In genomic region chr6:73504160-73504559, GRCh38 we compare ENCODE assay signal across 19 cellular contexts. TPM values are rescaled to one million over a fixed set of nuclear protein-coding genes. Genes with fewer than 3 reads are reported as not detected.
DNase-seq lines count a peak whose midpoint lies in the region; ATAC-seq, FAIRE-seq and TF ChIP-seq lines count a peak whose summit lies in the region.
"Had no signal": no experiment of that assay in that cellular context is flagged by ENCODE, and none has a peak within 500 bp of the region (broad histone marks: within the 10 kb centered on the region; RNA-seq: fewer than 3 reads in every experiment).

No MANE protein-coding gene starts in this region.

- no peak overlapping the region for H3K27ac ChIP-seq in CD4-positive, alpha-beta T cell (ENCODE audit: low read depth, low read length)
- no peak overlapping the region for H3K27ac ChIP-seq in K562 (ENCODE audit: extremely low read depth, low read depth, low read length)
- H3K27ac ChIP-seq: BLaER1 treated with 17β-estradiol and CSF1 and Interleukin-3, amounts not matched to agents 10 nM and 100 nM had no signal

- no peaks in the 10 kb centered on the region for H3K4me1 ChIP-seq in K562 (replicated peaks in 1 of 2; ENCODE audit: control insufficient read depth in 2 of 2, insufficient read depth in 2 of 2, low read length in 2 of 2)
- H3K4me1 ChIP-seq: Caco-2 had no signal

- peaks cover 9% of the 10 kb centered on the region for H3K4me1 Mint-ChIP-seq in activated CD8-positive, alpha-beta T cell treated with anti-CD3 and anti-CD28 coated beads, Interleukin-2, amount 10 ng/mL, durations not matched to agents 7 days and 5 days (ENCODE audit: low read depth)
- H3K4me1 Mint-ChIP-seq in activated CD8-positive, alpha-beta T cell treated with anti-CD3 and anti-CD28 coated beads for 36 hours (ENCODE audit: low read depth) = no peaks in the 10 kb centered on the region
- no peaks in the 10 kb centered on the region for H3K4me1 Mint-ChIP-seq in CD4-positive, alpha-beta T cell (ENCODE audit: low read depth)
- H3K4me1 Mint-ChIP-seq in natural killer cell = peaks cover 7 to 8% of the 10 kb centered on the region in 2 donors

- DNase-seq in activated CD8-positive, alpha-beta T cell treated with anti-CD3 and anti-CD28 coated beads, Interleukin-2, amount 10 ng/mL, durations not matched to agents 7 days and 5 days = no peak
- DNase-seq in activated CD8-positive, alpha-beta T cell treated with anti-CD3 and anti-CD28 coated beads for 36 hours = no peak
- no peak for DNase-seq in CD4-positive, alpha-beta T cell
- no peak for DNase-seq in K562 (ENCODE audit: extremely low read depth in 1 of 4, low spot score in 3 of 4)
- no peak for DNase-seq in natural killer cell
- no peak for DNase-seq in NCI-H1105 (lab: John Stamatoyannopoulos, UW)
- DNase-seq in NCI-H2029 treated with DMSO at 0.1 percent for 48 hours (lab: John Stamatoyannopoulos, UW) = no peak
- DNase-seq: 8988T; Caco-2; EL; NCI-H187 treated with DMSO at 0.1 percent for 48 hours; NCI-H2171; NCI-H446 treated with DMSO at 0.1 percent for 48 hours; NK-92 treated with Interleukin-12 subunit alpha and Interleukin-12 subunit beta, amount 100 ng/mL, for 24 hours; SHP77 treated with DMSO at 0.1 percent for 48 hours had no signal

- H3K9ac ChIP-seq in K562 (ENCODE audit: insufficient read depth in 1 of 2, low read depth in 2 of 2, low read length in 2 of 2) = no peak overlapping the region

- H3K9me3 Mint-ChIP-seq in activated CD8-positive, alpha-beta T cell treated with anti-CD3 and anti-CD28 coated beads, Interleukin-2, amount 10 ng/mL, durations not matched to agents 7 days and 5 days (ENCODE audit: insufficient read depth) = no peaks in the 10 kb centered on the region
- H3K9me3 Mint-ChIP-seq in activated CD8-positive, alpha-beta T cell treated with anti-CD3 and anti-CD28 coated beads for 36 hours = no peaks in the 10 kb centered on the region
- no peaks in the 10 kb centered on the region for H3K9me3 Mint-ChIP-seq in CD4-positive, alpha-beta T cell
- no peaks in the 10 kb centered on the region for H3K9me3 Mint-ChIP-seq in natural killer cell

- no peaks in the 10 kb centered on the region for H3K27me3 ChIP-seq in CD4-positive, alpha-beta T cell (ENCODE audit: control insufficient read depth, insufficient read depth, low read length)
- no peaks in the 10 kb centered on the region for H3K27me3 ChIP-seq in K562 (ENCODE audit: control insufficient read depth in 2 of 2, insufficient read depth in 2 of 2, low read length in 2 of 2)
- H3K27me3 ChIP-seq: BLaER1 treated with 17β-estradiol and CSF1 and Interleukin-3, amounts not matched to agents 10 nM and 100 nM had no signal

- FAIRE-seq in K562 (lab: Jason Lieb, UNC) = no peak

- H3K36me3 Mint-ChIP-seq in activated CD8-positive, alpha-beta T cell treated with anti-CD3 and anti-CD28 coated beads, Interleukin-2, amount 10 ng/mL, durations not matched to agents 7 days and 5 days (ENCODE audit: low read depth) = peaks cover 28% of the 10 kb centered on the region
- peaks cover 24% of the 10 kb centered on the region for H3K36me3 Mint-ChIP-seq in activated CD8-positive, alpha-beta T cell treated with anti-CD3 and anti-CD28 coated beads for 36 hours (ENCODE audit: low read depth)
- H3K36me3 Mint-ChIP-seq in CD4-positive, alpha-beta T cell (ENCODE audit: low read depth) = peaks cover 47% of the 10 kb centered on the region
- no peaks in the 10 kb centered on the region for H3K36me3 Mint-ChIP-seq in natural killer cell

- H3K4me3 Mint-ChIP-seq in activated CD8-positive, alpha-beta T cell treated with anti-CD3 and anti-CD28 coated beads, Interleukin-2, amount 10 ng/mL, durations not matched to agents 7 days and 5 days = no peak overlapping the region
- no peak overlapping the region for H3K4me3 Mint-ChIP-seq in activated CD8-positive, alpha-beta T cell treated with anti-CD3 and anti-CD28 coated beads for 36 hours
- no peak overlapping the region for H3K4me3 Mint-ChIP-seq in CD4-positive, alpha-beta T cell
- no peak overlapping the region for H3K4me3 Mint-ChIP-seq in natural killer cell

- H3K79me2 ChIP-seq in K562 (ENCODE audit: control insufficient read depth, insufficient read depth, low read length) = no peaks in the 10 kb centered on the region

- no peak overlapping the region for H3K4me2 ChIP-seq in K562 (ENCODE audit: insufficient read depth, low read length)
- H3K4me2 ChIP-seq: BLaER1 treated with 17β-estradiol and CSF1 and Interleukin-3, amounts not matched to agents 10 nM and 100 nM had no signal

- ATAC-seq in activated CD8-positive, alpha-beta T cell treated with anti-CD3 and anti-CD28 coated beads, Interleukin-2, amount 10 ng/mL, durations not matched to agents 7 days and 5 days = no peak
- no peak for ATAC-seq in activated CD8-positive, alpha-beta T cell treated with anti-CD3 and anti-CD28 coated beads for 36 hours
- ATAC-seq in CD4-positive, alpha-beta T cell (ENCODE audit: poor library complexity) = no peak
- no peak for ATAC-seq in K562
- ATAC-seq in natural killer cell = no peak
- no peak for ATAC-seq in GM18861 (IDR thresholded peaks at IDR 0.05; ENCODE audit: unreplicated experiment)
- ATAC-seq: SK-N-SH treated with all-trans-retinoic acid at 6 μM for 48 hours had no signal

- no peak for TF ChIP-seq EP300 in K562 (IDR thresholded peaks at IDR 0.05; ENCODE audit: low read length)

- no peaks in the 10 kb centered on the region for H3K27me3 Mint-ChIP-seq in activated CD8-positive, alpha-beta T cell treated with anti-CD3 and anti-CD28 coated beads, Interleukin-2, amount 10 ng/mL, durations not matched to agents 7 days and 5 days (ENCODE audit: low read depth)
- no peaks in the 10 kb centered on the region for H3K27me3 Mint-ChIP-seq in activated CD8-positive, alpha-beta T cell treated with anti-CD3 and anti-CD28 coated beads for 36 hours
- no peaks in the 10 kb centered on the region for H3K27me3 Mint-ChIP-seq in CD4-positive, alpha-beta T cell
- no peaks in the 10 kb centered on the region for H3K27me3 Mint-ChIP-seq in natural killer cell (ENCODE audit: low read depth in 2 of 2)

- POLR2A ChIA-PET in activated CD8-positive, alpha-beta T cell treated with anti-CD3 and anti-CD28 coated beads, Interleukin-2, amount 10 ng/mL, durations not matched to agents 7 days and 5 days (lab: Charles Lee) = interaction anchor here (1.5 to 2.2 kb wide), 2 partner anchors 9 to 13 kb away, joined by 5 to 8 read pairs; no protein-coding TSS in a partner anchor
- POLR2A ChIA-PET in activated CD8-positive, alpha-beta T cell treated with anti-CD3 and anti-CD28 coated beads for 36 hours (lab: Charles Lee) = interaction anchor here (1.1 to 15.1 kb wide), 3 partner anchors 8 to 42 kb away, joined by 4 to 194 read pairs (median 6); partner anchors contain the start of gene EEF1A1
- POLR2A ChIA-PET in CD4-positive, alpha-beta T cell (lab: Charles Lee) = interaction anchor here (0.8 to 1.2 kb wide), 2 partner anchors 13 to 149 kb away, joined by 3 read pairs; no protein-coding TSS in a partner anchor
- POLR2A ChIA-PET in K562 (lab: Yijun Ruan, JAX) = interaction anchor here (1.0 to 2.8 kb wide), 4 partner anchors 10 to 18 kb away, joined by 3 to 26 read pairs (median 3); partner anchors contain the start of gene EEF1A1

- TF ChIP-seq CTCF in activated CD8-positive, alpha-beta T cell treated with anti-CD3 and anti-CD28 coated beads for 36 hours (IDR thresholded peaks at IDR 0.05) = no peak
- TF ChIP-seq CTCF in CD4-positive, alpha-beta T cell (IDR thresholded peaks at IDR 0.05) = no peak
- TF ChIP-seq CTCF in K562 (IDR thresholded peaks at IDR 0.05 in 2 of 3, conservative IDR thresholded peaks at IDR 0.05 in 1 of 3; ENCODE audit: insufficient read depth in 2 of 3, low read depth in 1 of 3, low read length in 3 of 3) (no peak), natural killer cell (IDR thresholded peaks at IDR 0.05) (no peak)

- 84% methylated on average over 2 of the region's 2 CpGs for WGBS in K562 (ENCODE audit: insufficient coverage, low coverage, missing lambda C conversion rate)

- no peak for TF ChIP-seq POLR2A in K562 (conservative IDR thresholded peaks at IDR 0.05)

- in situ Hi-C loops in K562 (cut with MboI) = no loop called here

- no peaks in the 10 kb centered on the region for H3K9me1 ChIP-seq in K562 (ENCODE audit: control insufficient read depth, insufficient read depth, low read length)

- H4K20me1 ChIP-seq in K562 (replicated peaks; ENCODE audit: control insufficient read depth, insufficient read depth, low read length) = no peaks in the 10 kb centered on the region

- H2AFZ ChIP-seq in K562 (ENCODE audit: low read depth, low read length) = no peak overlapping the region

- H3K36me3 ChIP-seq in K562 (ENCODE audit: control insufficient read depth, insufficient read depth, low read length) = peaks cover 32% of the 10 kb centered on the region; the same call in 2 of the 3 replicates

- H3K9me3 ChIP-seq in CD4-positive, alpha-beta T cell (ENCODE audit: control insufficient read depth, low read length) = no peaks in the 10 kb centered on the region
- no peaks in the 10 kb centered on the region for H3K9me3 ChIP-seq in K562 (replicated peaks; ENCODE audit: control insufficient read depth, insufficient read depth, low read depth, low read length)

- intact Hi-C loops in activated CD8-positive, alpha-beta T cell treated with anti-CD3 and anti-CD28 coated beads for 36 hours (cut with micrococcal nuclease) = no loop called here
- intact Hi-C loops in CD4-positive, alpha-beta T cell (cut with DNase I, micrococcal nuclease) = loop anchor here in 1 of 2 experiments (5.0 kb wide), 1 partner anchor 37 kb away; no protein-coding TSS in a partner anchor
- intact Hi-C loops in K562 (cut with micrococcal nuclease) (no loop called here), natural killer cell (cut with micrococcal nuclease) (no loop called here)

- TF ChIP-seq RAD21 in K562 (CRISPR knock-in tag; conservative IDR thresholded peaks at IDR 0.05 in 1 of 2, IDR thresholded peaks at IDR 0.05 in 1 of 2) = no peak

- H3K27ac Mint-ChIP-seq in activated CD8-positive, alpha-beta T cell treated with anti-CD3 and anti-CD28 coated beads, Interleukin-2, amount 10 ng/mL, durations not matched to agents 7 days and 5 days = peak overlapping the region; percentile 34
- H3K27ac Mint-ChIP-seq in activated CD8-positive, alpha-beta T cell treated with anti-CD3 and anti-CD28 coated beads for 36 hours = no peak overlapping the region
- H3K27ac Mint-ChIP-seq in CD4-positive, alpha-beta T cell = peak overlapping the region; percentile 42
- H3K27ac Mint-ChIP-seq in natural killer cell = peak overlapping the region; percentile 13 to 57

- H3K4me3 ChIP-seq in K562 = no peak overlapping the region
- H3K4me3 ChIP-seq: BLaER1 treated with 17β-estradiol and CSF1 and Interleukin-3, amounts not matched to agents 10 nM and 100 nM had no signal

- CTCF ChIA-PET in activated CD8-positive, alpha-beta T cell treated with anti-CD3 and anti-CD28 coated beads, Interleukin-2, amount 10 ng/mL, durations not matched to agents 7 days and 5 days (lab: Charles Lee) = interaction anchor here (1.0 to 1.6 kb wide), 2 partner anchors 11 to 148 kb away, joined by 3 to 6 read pairs; no protein-coding TSS in a partner anchor
- CTCF ChIA-PET in activated CD8-positive, alpha-beta T cell treated with anti-CD3 and anti-CD28 coated beads for 36 hours (lab: Charles Lee) = interaction anchor here (1.0 kb wide), 1 partner anchor 8 kb away, joined by 3 read pairs; no protein-coding TSS in a partner anchor
- CTCF ChIA-PET in CD4-positive, alpha-beta T cell (lab: Charles Lee) = no interaction called here
- CTCF ChIA-PET in K562 (lab: Yijun Ruan, JAX; ENCODE audit: low intra/inter-chr PET ratio) = no interaction called here

- BruUV-seq in K562 (replicated peaks; lab: Mats Ljungman, UMichigan) = no TSS peak

RNA-seq across cellular contexts. Expression of gene EEF1A1, which starts 16.7 kb away (rescaled TPM):
- total RNA-seq in activated CD8-positive, alpha-beta T cell treated with anti-CD3 and anti-CD28 coated beads, Interleukin-2, amount 10 ng/mL, durations not matched to agents 7 days and 5 days = 1,000 to 10,000 TPM; 7,075 to 7,486 TPM
- total RNA-seq in activated CD8-positive, alpha-beta T cell treated with anti-CD3 and anti-CD28 coated beads for 36 hours = over 10,000 TPM; 15,479 to 15,634 TPM
- total RNA-seq in CD4-positive, alpha-beta T cell = over 10,000 TPM; 15,669 to 16,465 TPM
- total RNA-seq in K562 (2011; cell fraction: chromatin; rRNA removed; ENCODE audit: low replicate concordance) = 1,932 and 2,326 TPM in 2 replicates
- 1,765 and 1,966 TPM in 2 replicates for total RNA-seq in K562 (2011; cell fraction: nucleolus; rRNA removed)
- 2,955 and 4,950 TPM in 2 replicates for total RNA-seq in K562 (2011; cell fraction: nucleoplasm; rRNA removed)
- total RNA-seq in K562 (2014; rRNA removed) (8,400 and 9,577 TPM in 2 replicates), K562 (2014; rRNA removed; fragmentation: Illumina TruSeq; extraction: Trizol) (12,995 and 14,391 TPM in 2 replicates), K562 (2015; rRNA removed; fragmentation: Illumina TruSeq; extraction: Trizol) (12,931 and 13,052 TPM in 2 replicates), K562 (2021) (11,082 and 11,449 TPM in 2 replicates), natural killer cell (1,000 to 10,000 TPM; 6,475 to 7,348 (median 7,348) TPM)
- polyA plus RNA-seq in K562 (2011; rRNA removed) (17,323 and 19,925 TPM in 2 replicates), K562 (2014; fragmentation: Illumina TruSeq; extraction: Trizol) (11,237 and 11,368 TPM in 2 replicates), K562 (2014; fragmentation: Nextera tagmentation; extraction: Ambion mirVana) (1,000 to 10,000 TPM; 6,453 to 7,909 TPM), K562 (2014; rRNA removed) (9,792 and 9,810 TPM in 2 replicates)
- 8,489 and 17,996 TPM in 2 replicates for polyA plus RNA-seq in K562 (2011; cell fraction: cytosol; rRNA removed)
- 2,973 and 6,796 TPM in 2 replicates for polyA plus RNA-seq in K562 (2011; cell fraction: nucleus; rRNA removed)
- 12,775 and 16,724 TPM in 2 replicates for polyA plus RNA-seq in K562 (2012)
- 13,120 and 13,707 TPM in 2 replicates for polyA minus RNA-seq in K562 (2011; rRNA and poly(A)+ RNA removed)
- polyA minus RNA-seq in K562 (2011; cell fraction: cytosol; rRNA and poly(A)+ RNA removed) = 5,589 and 5,926 TPM in 2 replicates
- 792 and 2,209 TPM in 2 replicates for polyA minus RNA-seq in K562 (2011; cell fraction: nucleus; rRNA and poly(A)+ RNA removed)

RNA-seq across cellular contexts. Expression of gene MTO1, which starts 42.6 kb away (rescaled TPM):
- total RNA-seq in activated CD8-positive, alpha-beta T cell treated with anti-CD3 and anti-CD28 coated beads, Interleukin-2, amount 10 ng/mL, durations not matched to agents 7 days and 5 days = 10 to 100 TPM; 51.7 to 54.3 TPM
- total RNA-seq in activated CD8-positive, alpha-beta T cell treated with anti-CD3 and anti-CD28 coated beads for 36 hours = 10 to 100 TPM; 42.1 to 43.2 TPM
- total RNA-seq in CD4-positive, alpha-beta T cell = 10 to 100 TPM; 47.9 to 48.0 TPM
- 88.8 and 98.3 TPM in 2 replicates for total RNA-seq in K562 (2011; cell fraction: chromatin; rRNA removed; ENCODE audit: low replicate concordance)
- total RNA-seq in K562 (2011; cell fraction: nucleolus; rRNA removed) = 52.0 and 54.5 TPM in 2 replicates
- total RNA-seq in K562 (2011; cell fraction: nucleoplasm; rRNA removed) = 62.1 and 66.7 TPM in 2 replicates
- 49.5 and 49.8 TPM in 2 replicates for total RNA-seq in K562 (2014; rRNA removed)
- 62.3 and 67.2 TPM in 2 replicates for total RNA-seq in K562 (2014; rRNA removed; fragmentation: Illumina TruSeq; extraction: Trizol)
- total RNA-seq in K562 (2015; rRNA removed; fragmentation: Illumina TruSeq; extraction: Trizol) = 55.2 and 60.1 TPM in 2 replicates
- total RNA-seq in K562 (2021) = 42.3 and 53.7 TPM in 2 replicates
- 50.0 and 50.6 TPM in 2 replicates for polyA plus RNA-seq in K562 (2011; rRNA removed)
- 30.6 and 33.3 TPM in 2 replicates for polyA plus RNA-seq in K562 (2011; cell fraction: cytosol; rRNA removed)
- 118 and 132 TPM in 2 replicates for polyA plus RNA-seq in K562 (2011; cell fraction: nucleus; rRNA removed)
- polyA plus RNA-seq in K562 (2012) = 28.5 and 60.9 TPM in 2 replicates
- 48.6 and 49.3 TPM in 2 replicates for polyA plus RNA-seq in K562 (2014; fragmentation: Illumina TruSeq; extraction: Trizol)
- polyA plus RNA-seq in K562 (2014; fragmentation: Nextera tagmentation; extraction: Ambion mirVana) = 10 to 100 TPM; 33.4 to 55.1 TPM
- 38.3 and 48.3 TPM in 2 replicates for polyA plus RNA-seq in K562 (2014; rRNA removed)
- polyA minus RNA-seq in K562 (2011; rRNA and poly(A)+ RNA removed) = 71.5 and 81.2 TPM in 2 replicates
- polyA minus RNA-seq in K562 (2011; cell fraction: cytosol; rRNA and poly(A)+ RNA removed) = 24.5 and 28.9 TPM in 2 replicates
- polyA minus RNA-seq in K562 (2011; cell fraction: nucleus; rRNA and poly(A)+ RNA removed) = 49.5 and 72.3 TPM in 2 replicates
- 10 to 100 TPM; 37.8 to 46.1 (median 41.3) TPM for total RNA-seq in natural killer cell

RNA-seq across cellular contexts. Expression of gene CGAS, which starts 52.1 kb away (rescaled TPM):
- total RNA-seq in activated CD8-positive, alpha-beta T cell treated with anti-CD3 and anti-CD28 coated beads, Interleukin-2, amount 10 ng/mL, durations not matched to agents 7 days and 5 days = 10 to 100 TPM; 32.4 to 33.1 TPM
- 10 to 100 TPM; 21.1 to 23.2 TPM for total RNA-seq in activated CD8-positive, alpha-beta T cell treated with anti-CD3 and anti-CD28 coated beads for 36 hours
- total RNA-seq in CD4-positive, alpha-beta T cell = 10 to 100 TPM; 11.0 to 11.9 TPM
- total RNA-seq in K562 (2011; cell fraction: chromatin; rRNA removed; ENCODE audit: low replicate concordance) = 0.16 TPM in 1 of 2 replicates, not detected in the other
- total RNA-seq in K562 (2011; cell fraction: nucleolus; rRNA removed) = 0.17 TPM in 1 of 2 replicates, not detected in the other
- 0.59 TPM in 1 of 2 replicates, not detected in the other for total RNA-seq in K562 (2011; cell fraction: nucleoplasm; rRNA removed)
- 0.32 TPM in 1 of 2 replicates, not detected in the other for total RNA-seq in K562 (2014; rRNA removed)
- 0.18 TPM in 1 of 2 replicates, not detected in the other for total RNA-seq in K562 (2014; rRNA removed; fragmentation: Illumina TruSeq; extraction: Trizol)
- total RNA-seq in K562 (2015; rRNA removed; fragmentation: Illumina TruSeq; extraction: Trizol) = not detected in 2 replicates
- total RNA-seq in K562 (2021) = 0.04 and 0.11 TPM in 2 replicates
- polyA plus RNA-seq in K562 (2011; rRNA removed) = 0.03 and 0.06 TPM in 2 replicates
- polyA plus RNA-seq in K562 (2011; cell fraction: cytosol; rRNA removed) = 0.03 TPM in 1 of 2 replicates, not detected in the other
- polyA plus RNA-seq in K562 (2011; cell fraction: nucleus; rRNA removed) = 0.09 TPM in 1 of 2 replicates, not detected in the other
- 0.07 and 0.21 TPM in 2 replicates for polyA plus RNA-seq in K562 (2012)
- 0.06 and 0.08 TPM in 2 replicates for polyA plus RNA-seq in K562 (2014; fragmentation: Illumina TruSeq; extraction: Trizol)
- under 1 TPM in 1 of 2 experiments, not detected in 1; 0.01 TPM for polyA plus RNA-seq in K562 (2014; fragmentation: Nextera tagmentation; extraction: Ambion mirVana)
- polyA plus RNA-seq in K562 (2014; rRNA removed) = 0.13 and 0.15 TPM in 2 replicates
- polyA minus RNA-seq in K562 (2011; rRNA and poly(A)+ RNA removed) = 0.25 TPM in 1 of 2 replicates, not detected in the other
- not detected in 2 replicates for polyA minus RNA-seq in K562 (2011; cell fraction: cytosol; rRNA and poly(A)+ RNA removed)
- polyA minus RNA-seq in K562 (2011; cell fraction: nucleus; rRNA and poly(A)+ RNA removed) = 0.11 TPM in 1 of 2 replicates, not detected in the other
- 10 to 100 TPM; 15.5 to 17.8 (median 16.6) TPM for total RNA-seq in natural killer cell
- total RNA-seq: H4 had no signal

Comparison
In these comparisons a context has a peak if more than half of its experiments do, and no peak if none do; other contexts are left out.
1. RNA of gene CGAS, which starts 52.1 kb away (total RNA-seq): 32.4 to 33.1 TPM in activated CD8-positive, alpha-beta T cell treated with anti-CD3 and anti-CD28 coated beads, Interleukin-2, amount 10 ng/mL, durations not matched to agents 7 days and 5 days, 21.1 to 23.2 TPM in activated CD8-positive, alpha-beta T cell treated with anti-CD3 and anti-CD28 coated beads for 36 hours, 15.5 to 17.8 TPM in natural killer cell and 11.0 to 11.9 TPM in CD4-positive, alpha-beta T cell; 0.04 to 0.59 TPM in K562; every median in the first group is over 4 times any median in the second.
2. CTCF ChIA-PET loops: an anchor here in activated CD8-positive, alpha-beta T cell treated with anti-CD3 and anti-CD28 coated beads, Interleukin-2, amount 10 ng/mL, durations not matched to agents 7 days and 5 days (1.0 to 1.6 kb wide) and activated CD8-positive, alpha-beta T cell treated with anti-CD3 and anti-CD28 coated beads for 36 hours (1.0 kb wide); none called in CD4-positive, alpha-beta T cell and K562.